8 cellular contexts compared by ENCODE assay signal in the genomic region with DNA sequence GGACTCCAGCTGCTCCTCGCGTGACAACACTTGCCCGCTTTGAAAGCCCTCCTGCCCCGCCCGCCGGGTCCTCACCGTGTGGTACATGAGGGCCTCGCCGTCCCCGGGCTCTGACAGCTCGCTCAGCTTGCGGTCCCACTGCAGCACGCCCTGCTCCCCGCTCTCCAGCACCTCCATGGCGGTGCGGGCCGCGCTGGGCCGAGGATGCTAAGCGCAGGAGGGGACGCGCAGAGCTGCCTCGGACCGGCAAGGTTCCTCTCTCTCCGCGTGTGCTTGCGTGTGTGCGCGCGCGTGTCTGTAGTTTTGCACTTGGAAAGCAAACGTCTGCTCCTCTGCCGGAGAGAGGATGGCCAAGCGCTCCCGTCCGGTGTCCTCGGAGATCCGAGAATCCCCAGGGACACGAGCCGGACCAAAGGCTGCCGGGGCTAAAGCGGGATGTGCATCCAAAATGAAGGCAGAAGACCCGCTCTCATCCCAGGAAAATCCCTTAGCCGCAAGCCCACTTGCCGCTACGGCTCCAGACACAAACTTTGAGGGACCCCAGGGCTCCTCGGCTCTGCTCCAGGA. TPM values are rescaled to one million over a fixed set of nuclear protein-coding genes. Genes with fewer than 3 reads are reported as not detected.
DNase-seq lines count a peak whose midpoint lies in the region; ATAC-seq, FAIRE-seq and TF ChIP-seq lines count a peak whose summit lies in the region.

A gene with protein sequence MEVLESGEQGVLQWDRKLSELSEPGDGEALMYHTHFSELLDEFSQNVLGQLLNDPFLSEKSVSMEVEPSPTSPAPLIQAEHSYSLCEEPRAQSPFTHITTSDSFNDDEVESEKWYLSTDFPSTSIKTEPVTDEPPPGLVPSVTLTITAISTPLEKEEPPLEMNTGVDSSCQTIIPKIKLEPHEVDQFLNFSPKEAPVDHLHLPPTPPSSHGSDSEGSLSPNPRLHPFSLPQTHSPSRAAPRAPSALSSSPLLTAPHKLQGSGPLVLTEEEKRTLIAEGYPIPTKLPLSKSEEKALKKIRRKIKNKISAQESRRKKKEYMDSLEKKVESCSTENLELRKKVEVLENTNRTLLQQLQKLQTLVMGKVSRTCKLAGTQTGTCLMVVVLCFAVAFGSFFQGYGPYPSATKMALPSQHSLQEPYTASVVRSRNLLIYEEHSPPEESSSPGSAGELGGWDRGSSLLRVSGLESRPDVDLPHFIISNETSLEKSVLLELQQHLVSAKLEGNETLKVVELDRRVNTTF (minus strand): TSS at position 558 of the 567 bp plus-strand sequence. CDS start 381 bp downstream, at position 177.

- DNase-seq in A549 (ENCODE audit: low read depth in 1 of 2, low spot score in 1 of 2) (peak; percentile 30 to 51), RCC 7860 (ENCODE audit: low spot score) (peak; percentile 40), foreskin fibroblast (peak in 1 of 2 donors; percentile 79), nucleus accumbens (lab: John Stamatoyannopoulos, UW) (peak in 41 of 56 donors; percentile 32 to 85 (median 71)), thoracic aorta (ENCODE audit: low spot score) (no peak)
- peak; percentile 57 for DNase-seq in activated T-helper 9 cell treated with anti-CD3 and anti-CD28 coated beads, Interleukin-2, amount 50 U/mL, for 16 hours (ENCODE audit: low read depth)

- no peaks in the 10 kb centered on the region for H3K9me3 ChIP-seq in A549
- no peaks in the 10 kb centered on the region for H3K9me3 ChIP-seq in thoracic aorta

- WGBS in A549 (ENCODE audit: missing lambda C conversion rate) = 0% methylated on average over 23 of the region's 47 CpGs

- peak within 1 kb of the TSS; percentile 73 for H3K4me3 ChIP-seq in A549
- H3K4me3 ChIP-seq in foreskin fibroblast (ENCODE audit: low read depth in 1 of 2, low read length in 2 of 2) = peak within 1 kb of the TSS; percentile 84 to 96
- H3K4me3 ChIP-seq in thoracic aorta = peak within 1 kb of the TSS; percentile 98

- no peaks in the 10 kb centered on the region for H3K36me3 ChIP-seq in thoracic aorta

- peak within 1 kb of the TSS; percentile 85 for H3K4me2 ChIP-seq in A549

- H3K27ac ChIP-seq in A549 = peak within 1 kb of the TSS; percentile 74 to 86
- peak within 1 kb of the TSS; percentile 96 to 99 for H3K27ac ChIP-seq in thoracic aorta

- TF ChIP-seq CTCF in A549 (IDR thresholded peaks at IDR 0.05) (no peak), foreskin fibroblast (IDR thresholded peaks at IDR 0.05; ENCODE audit: low read depth, low read length) (no peak), thoracic aorta (IDR thresholded peaks at IDR 0.05) (no peak)

- peaks cover 30% of the 10 kb centered on the region for H3K4me1 ChIP-seq in A549
- H3K4me1 ChIP-seq in thoracic aorta (ENCODE audit: control insufficient read depth in 1 of 2, low read depth in 2 of 2) = peaks cover 26 to 29% of the 10 kb centered on the region in 2 donors

- no peaks in the 10 kb centered on the region for H3K27me3 ChIP-seq in thoracic aorta (replicated peaks; ENCODE audit: insufficient read depth)

- TF ChIP-seq POLR2A in A549 (IDR thresholded peaks at IDR 0.05; ENCODE audit: low read length) = peak; percentile 64

- TF ChIP-seq EP300 in A549 (IDR thresholded peaks at IDR 0.05) = no peak

- CTCF ChIA-PET in A549 (lab: Yijun Ruan, JAX) = interaction anchor here (0.7 to 17.5 kb wide), 37 partner anchors 8 to 737 kb away, joined by 3 to 461 read pairs (median 5); no protein-coding TSS in a partner anchor

- ATAC-seq in A549 (peak; percentile 79 to 82), GM18870 (IDR thresholded peaks at IDR 0.05; ENCODE audit: unreplicated experiment) (peak; percentile 14), HG03139 (IDR thresholded peaks at IDR 0.05; ENCODE audit: unreplicated experiment) (peak; percentile 29), thoracic aorta (ENCODE audit: insufficient number of reproducible peaks, low FRiP score, low read depth) (no peak)

- no peak for TF ChIP-seq RAD21 in A549 (conservative IDR thresholded peaks at IDR 0.05 in 1 of 2, IDR thresholded peaks at IDR 0.05 in 1 of 2)

- FAIRE-seq in A549 (lab: Jason Lieb, UNC) (no peak), RCC 7860 (lab: Jason Lieb, UNC) (no peak)

- POLR2A ChIA-PET in A549 (lab: Yijun Ruan, JAX) = interaction anchor here (0.9 to 1.9 kb wide), 7 partner anchors 14 to 89 kb away, joined by 3 to 8 read pairs (median 4); no protein-coding TSS in a partner anchor

TF ChIP-seq in A549, 52 proteins besides CTCF, POLR2A, EP300 and RAD21:
- TF ChIP-seq HEYL (CRISPR knock-in tag; IDR thresholded peaks at IDR 0.05) (no peak), JUN (IDR thresholded peaks at IDR 0.05) (peak in 1 of 2 experiments; percentile 53; a peak in 1 of 5 replicates), SMC3 (IDR thresholded peaks at IDR 0.05) (0 out of 3 replicates have a peak, but pooled peaks have one; percentile 14), HDAC2 (IDR thresholded peaks at IDR 0.05) (peak; percentile 67), CHD4 (IDR thresholded peaks at IDR 0.05; ENCODE audit: borderline replicate concordance) (no peak), PHF8 (IDR thresholded peaks at IDR 0.05; ENCODE audit: borderline replicate concordance, low read depth) (peak; percentile 72; the same call in 1 of the 2 replicates)
- TF ChIP-seq, protein P1, sequence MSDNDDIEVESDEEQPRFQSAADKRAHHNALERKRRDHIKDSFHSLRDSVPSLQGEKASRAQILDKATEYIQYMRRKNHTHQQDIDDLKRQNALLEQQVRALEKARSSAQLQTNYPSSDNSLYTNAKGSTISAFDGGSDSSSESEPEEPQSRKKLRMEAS (IDR thresholded peaks at IDR 0.05) = peak; percentile 62
- TF ChIP-seq, protein P2, sequence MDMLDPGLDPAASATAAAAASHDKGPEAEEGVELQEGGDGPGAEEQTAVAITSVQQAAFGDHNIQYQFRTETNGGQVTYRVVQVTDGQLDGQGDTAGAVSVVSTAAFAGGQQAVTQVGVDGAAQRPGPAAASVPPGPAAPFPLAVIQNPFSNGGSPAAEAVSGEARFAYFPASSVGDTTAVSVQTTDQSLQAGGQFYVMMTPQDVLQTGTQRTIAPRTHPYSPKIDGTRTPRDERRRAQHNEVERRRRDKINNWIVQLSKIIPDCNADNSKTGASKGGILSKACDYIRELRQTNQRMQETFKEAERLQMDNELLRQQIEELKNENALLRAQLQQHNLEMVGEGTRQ (IDR thresholded peaks at IDR 0.05) = no peak
- TF ChIP-seq, protein P3, sequence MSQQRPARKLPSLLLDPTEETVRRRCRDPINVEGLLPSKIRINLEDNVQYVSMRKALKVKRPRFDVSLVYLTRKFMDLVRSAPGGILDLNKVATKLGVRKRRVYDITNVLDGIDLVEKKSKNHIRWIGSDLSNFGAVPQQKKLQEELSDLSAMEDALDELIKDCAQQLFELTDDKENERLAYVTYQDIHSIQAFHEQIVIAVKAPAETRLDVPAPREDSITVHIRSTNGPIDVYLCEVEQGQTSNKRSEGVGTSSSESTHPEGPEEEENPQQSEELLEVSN (IDR thresholded peaks at IDR 0.05; ENCODE audit: borderline replicate concordance, low read depth) = 0 out of 2 replicates have a peak, but pooled peaks have one; percentile 36

RNA-seq across cellular contexts. Expression of the gene that starts here (rescaled TPM):
- 32.2 and 33.8 TPM in 2 replicates for polyA plus RNA-seq in A549 (2011; rRNA removed)
- polyA plus RNA-seq in A549 (2012; cell fraction: cytosol; rRNA removed) = 8.3 and 11.3 TPM in 2 replicates
- polyA plus RNA-seq in A549 (2012; cell fraction: nucleus; rRNA removed) = 12.4 and 13.4 TPM in 2 replicates
- polyA plus RNA-seq in A549 (2017; fragmentation: RNase III; extraction: RNeasy Plus Mini Kit Qiagen cat#74134 plus additional on column Dnase treatment) = 14.7 to 16.7 TPM (median 16.3 TPM) in 3 replicates
- polyA minus RNA-seq in A549 (2011; rRNA and poly(A)+ RNA removed) = 41.4 and 42.3 TPM in 2 replicates
- 10 to 100 TPM; 85.3 to 96.7 TPM for total RNA-seq in thoracic aorta
